ENCODE assay signal across 12 cellular contexts in the genomic region with DNA sequence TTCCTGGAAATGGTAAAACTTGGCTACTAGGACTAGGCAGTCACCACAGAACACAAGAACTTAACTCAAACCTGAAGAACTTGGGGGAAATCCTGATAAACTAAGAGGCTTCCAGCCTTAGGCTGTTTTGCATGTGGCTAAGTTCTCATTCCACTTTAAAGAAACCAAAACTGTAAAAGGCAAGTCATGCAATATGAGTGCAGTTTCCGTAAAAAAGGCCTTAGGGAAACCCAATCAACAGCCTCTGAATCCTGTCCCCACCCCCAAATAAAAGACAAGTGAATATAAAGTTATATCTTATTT.
DNase-seq lines count a peak whose midpoint lies in the region; ATAC-seq and TF ChIP-seq lines count a peak whose summit lies in the region.
"Had no signal": no experiment of that assay in that cellular context is flagged by ENCODE, and none has a peak within 500 bp of the region (broad histone marks: within the 10 kb centered on the region; RNA-seq: fewer than 3 reads in every experiment).

No MANE protein-coding gene starts in this region.

- peak overlapping the region; percentile 50 for H3K27ac Mint-ChIP-seq in activated naive CD8-positive, alpha-beta T cell
- H3K27ac Mint-ChIP-seq in activated CD4-positive, alpha-beta memory T cell treated with anti-CD3 and anti-CD28 coated beads, Interleukin-2, amount 10 ng/mL, durations not matched to agents 7 days and 5 days, result no peak overlapping the region
- no peak overlapping the region for H3K27ac Mint-ChIP-seq in immature natural killer cell
- H3K27ac Mint-ChIP-seq: activated CD4-positive, alpha-beta T cell treated with anti-CD3 and anti-CD28 coated beads, Interleukin-2, amount 10 ng/mL, durations not matched to agents 7 days and 5 days; brain had no signal

- no peaks in the 10 kb centered on the region for H3K27me3 Mint-ChIP-seq in activated naive CD8-positive, alpha-beta T cell
- H3K27me3 Mint-ChIP-seq in activated CD4-positive, alpha-beta memory T cell treated with anti-CD3 and anti-CD28 coated beads, Interleukin-2, amount 10 ng/mL, durations not matched to agents 7 days and 5 days, result peaks cover 11% of the 10 kb centered on the region
- H3K27me3 Mint-ChIP-seq in immature natural killer cell (ENCODE audit: low read depth in 3 of 3), result peaks cover 1 to 5% (median 2%) of the 10 kb centered on the region in 3 donors

- peaks cover 17% of the 10 kb centered on the region for H3K4me1 Mint-ChIP-seq in activated naive CD8-positive, alpha-beta T cell (ENCODE audit: low read depth)
- H3K4me1 Mint-ChIP-seq in activated CD4-positive, alpha-beta memory T cell treated with anti-CD3 and anti-CD28 coated beads, Interleukin-2, amount 10 ng/mL, durations not matched to agents 7 days and 5 days, result peaks cover 15% of the 10 kb centered on the region
- H3K4me1 Mint-ChIP-seq in immature natural killer cell, result peaks cover 0 to 2% of the 10 kb centered on the region in 2 donors

- no peak overlapping the region for H3K4me3 Mint-ChIP-seq in activated naive CD8-positive, alpha-beta T cell
- H3K4me3 Mint-ChIP-seq in activated CD4-positive, alpha-beta memory T cell treated with anti-CD3 and anti-CD28 coated beads, Interleukin-2, amount 10 ng/mL, durations not matched to agents 7 days and 5 days, result no peak overlapping the region
- no peak overlapping the region for H3K4me3 Mint-ChIP-seq in immature natural killer cell
- H3K4me3 Mint-ChIP-seq: activated CD4-positive, alpha-beta T cell treated with anti-CD3 and anti-CD28 coated beads, Interleukin-2, amount 10 ng/mL, durations not matched to agents 7 days and 5 days; brain had no signal

- no peak for TF ChIP-seq CTCF in GM20000 (IDR thresholded peaks at IDR 0.05; ENCODE audit: extremely low read depth, missing control alignments)

- CTCF ChIA-PET in activated CD4-positive, alpha-beta memory T cell treated with anti-CD3 and anti-CD28 coated beads, Interleukin-2, amount 10 ng/mL, durations not matched to agents 7 days and 5 days (lab: Charles Lee), result interaction anchor here (1.0 to 5.9 kb wide), 5 partner anchors 96 to 304 kb away, joined by 3 to 71 read pairs (median 4); no protein-coding TSS in a partner anchor

- H3K9me3 Mint-ChIP-seq in activated naive CD8-positive, alpha-beta T cell (ENCODE audit: low read depth), result no peaks in the 10 kb centered on the region
- no peaks in the 10 kb centered on the region for H3K9me3 Mint-ChIP-seq in activated CD4-positive, alpha-beta memory T cell treated with anti-CD3 and anti-CD28 coated beads, Interleukin-2, amount 10 ng/mL, durations not matched to agents 7 days and 5 days
- no peaks in the 10 kb centered on the region for H3K9me3 Mint-ChIP-seq in immature natural killer cell
- H3K9me3 Mint-ChIP-seq: activated CD4-positive, alpha-beta T cell treated with anti-CD3 and anti-CD28 coated beads, Interleukin-2, amount 10 ng/mL, durations not matched to agents 7 days and 5 days; brain had no signal

- ATAC-seq in GM18502 (IDR thresholded peaks at IDR 0.05; ENCODE audit: poor library complexity, unreplicated experiment), result peak; percentile 58
- ATAC-seq in HG03064 (IDR thresholded peaks at IDR 0.05; ENCODE audit: low read depth, unreplicated experiment), result peak; percentile 46

- DNase-seq in GM20000 (ENCODE audit: low spot score) (peak; percentile 18), middle frontal gyrus (ENCODE audit: extremely low spot score, low spot score) (no peak), immature natural killer cell (no peak), retina (no peak)
- DNase-seq in activated CD4-positive, alpha-beta memory T cell treated with anti-CD3 and anti-CD28 coated beads, Interleukin-2, amount 10 ng/mL, durations not matched to agents 7 days and 5 days, result no peak
- DNase-seq: activated CD4-positive, alpha-beta T cell treated with anti-CD3 and anti-CD28 coated beads, Interleukin-2, amount 10 ng/mL, durations not matched to agents 7 days and 5 days; NCI-H2107; nucleus accumbens had no signal

- POLR2A ChIA-PET in activated CD4-positive, alpha-beta memory T cell treated with anti-CD3 and anti-CD28 coated beads, Interleukin-2, amount 10 ng/mL, durations not matched to agents 7 days and 5 days (lab: Charles Lee), result interaction anchor here (1.4 to 1.7 kb wide), 2 partner anchors 194 to 241 kb away, joined by 3 to 4 read pairs; no protein-coding TSS in a partner anchor

- H3K36me3 Mint-ChIP-seq in activated naive CD8-positive, alpha-beta T cell, result no peaks in the 10 kb centered on the region
- H3K36me3 Mint-ChIP-seq in activated CD4-positive, alpha-beta memory T cell treated with anti-CD3 and anti-CD28 coated beads, Interleukin-2, amount 10 ng/mL, durations not matched to agents 7 days and 5 days (ENCODE audit: low read depth), result no peaks in the 10 kb centered on the region
- no peaks in the 10 kb centered on the region for H3K36me3 Mint-ChIP-seq in immature natural killer cell
